Comparison of ENCODE assay signal across 8 cellular contexts in genomic region chr13:43058318-43058674, GRCh38. TPM values are rescaled to one million over a fixed set of nuclear protein-coding genes. Genes with fewer than 3 reads are reported as not detected.
A peak's percentile ranks its signal among the peaks of the same experiment; 100 is the strongest.
DNase-seq lines count a peak whose midpoint lies in the region; TF ChIP-seq lines count a peak whose summit lies in the region.

No MANE protein-coding gene starts in this region.

- H3K4me3 ChIP-seq in choroid plexus epithelial cell (ENCODE audit: low read depth, low read length), result peak overlapping the region; percentile 8

- TF ChIP-seq CTCF in choroid plexus epithelial cell (conservative IDR thresholded peaks at IDR 0.05; ENCODE audit: low read depth, low read length), result no peak

- peak; percentile 16 for DNase-seq in activated naive CD4-positive, alpha-beta T cell treated with Interleukin-2 at 50 U/mL for 16 hours
- DNase-seq in activated naive CD4-positive, alpha-beta T cell (lab: John Stamatoyannopoulos, UW), result no peak
- DNase-seq in NCI-H460 (ENCODE audit: extremely low read depth, low read depth) (peak; percentile 64), choroid plexus epithelial cell (ENCODE audit: low read depth) (peak; percentile 73), non-pigmented ciliary epithelial cell (ENCODE audit: low read depth) (peak; percentile 60), SHP77 (lab: John Stamatoyannopoulos, UW) (no peak), NCI-H1105 (lab: John Stamatoyannopoulos, UW) (no peak)
- DNase-seq in central memory CD4-positive, alpha-beta T cell, result no peak

RNA-seq across cellular contexts. Expression of gene DNAJC15, which starts 34.9 kb away (rescaled TPM):
- 30.7 and 33.2 TPM in 2 replicates for total RNA-seq in NCI-H460 (2014; rRNA removed; shearing (Covaris generic))
- 5.5 and 8.8 TPM in 2 replicates for polyA plus RNA-seq in NCI-H460 (2014; cell fraction: nucleus; rRNA removed)

Comparison
In these comparisons a context has a peak if more than half of its experiments do, and no peak if none do; other contexts are left out.
1. DNase-seq: peak in activated naive CD4-positive, alpha-beta T cell treated with Interleukin-2 at 50 U/mL for 16 hours (single experiment), NCI-H460 (single experiment), choroid plexus epithelial cell (single experiment) and non-pigmented ciliary epithelial cell (single experiment); none in activated naive CD4-positive, alpha-beta T cell (0 of 4), SHP77 (0 of 2), central memory CD4-positive, alpha-beta T cell (single experiment) and NCI-H1105 (single experiment).